ENCODE assay signal across 30 cellular contexts in genomic region chr7:56026538-56026937, GRCh38. TPM values are rescaled to one million over a fixed set of nuclear protein-coding genes. Genes with fewer than 3 reads are reported as not detected.
DNase-seq lines count a peak whose midpoint lies in the region; ATAC-seq, FAIRE-seq and TF ChIP-seq lines count a peak whose summit lies in the region.
"Had no signal": no experiment of that assay in that cellular context is flagged by ENCODE, and none has a peak within 500 bp of the region (broad histone marks: within the 10 kb centered on the region; RNA-seq: fewer than 3 reads in every experiment).

No MANE protein-coding gene starts in this region.

- TF ChIP-seq CTCF in bronchial epithelial cell (IDR thresholded peaks at IDR 0.05; ENCODE audit: insufficient read depth, low read length, severe bottlenecking) = no peak

- H3K27me3 ChIP-seq in bronchial epithelial cell (ENCODE audit: control insufficient read depth, insufficient read depth, low read length) = no peaks in the 10 kb centered on the region
- H3K27me3 ChIP-seq: brain microvascular endothelial cell, gastroesophageal sphincter, thyroid gland, vagina had no signal

- no peak for ATAC-seq in GM19463 (IDR thresholded peaks at IDR 0.05; ENCODE audit: unreplicated experiment)
- ATAC-seq in GM19467 (IDR thresholded peaks at IDR 0.05; ENCODE audit: unreplicated experiment) = no peak
- ATAC-seq: activated CD8-positive, alpha-beta memory T cell treated with anti-CD3 and anti-CD28 coated beads, Interleukin-2, amount 10 ng/mL, durations not matched to agents 7 days and 5 days; gastroesophageal sphincter; naive thymus-derived CD4-positive, alpha-beta T cell; sciatic nerve had no signal

- DNase-seq in COR-L47 (lab: John Stamatoyannopoulos, UW) = peak; percentile 1
- peak; percentile 85 for DNase-seq in DMS79 treated with DMSO at 0.1 percent for 48 hours (lab: John Stamatoyannopoulos, UW)
- peak; percentile 31 for DNase-seq in NCI-H2196 treated with DMSO at 0.1 percent for 48 hours (lab: John Stamatoyannopoulos, UW; ENCODE audit: unreplicated experiment)
- peak; percentile 79 for DNase-seq in bronchial epithelial cell (ENCODE audit: low read depth)
- DNase-seq in NCI-H187 (lab: John Stamatoyannopoulos, UW) = no peak
- DNase-seq: activated CD4-positive, alpha-beta T cell treated with anti-CD3 and anti-CD28 coated beads, Interleukin-2, amount 50 U/mL, for 4 hours; activated CD4-positive, CD25-positive, alpha-beta regulatory T cell; activated CD8-positive, alpha-beta memory T cell treated with anti-CD3 and anti-CD28 coated beads, Interleukin-2, amount 10 ng/mL, durations not matched to agents 7 days and 5 days; activated T-cell treated with anti-CD3 and anti-CD28 coated beads, Interleukin-2, amount 50 U/mL, for 48 hours; amniotic stem cell; brain microvascular endothelial cell; DND-41; GF-D8; KBM-7; midbrain; naive thymus-derived CD4-positive, alpha-beta T cell; NCI-H2081; NCI-H510A treated with DMSO at 0.1 percent for 48 hours; occipital lobe; OCI-M1; SK-N-SH; stimulated activated CD4-positive, alpha-beta T cell treated with anti-CD3 and anti-CD28 coated beads, Interleukin-4, amount 100 ng/mL, for 24 hours; thyroid gland had no signal

- peaks cover 8% of the 10 kb centered on the region for H3K36me3 ChIP-seq in bronchial epithelial cell (ENCODE audit: control insufficient read depth, insufficient read depth, low read length)
- H3K36me3 ChIP-seq: prostate gland, thyroid gland, vagina had no signal

- no peak overlapping the region for H3K4me3 ChIP-seq in bronchial epithelial cell (ENCODE audit: low read depth, low read length)
- H3K4me3 ChIP-seq: gastroesophageal sphincter, prostate gland, thyroid gland, vagina had no signal

- no peak for FAIRE-seq in bronchial epithelial cell (lab: Jason Lieb, UNC)
- FAIRE-seq: H1 had no signal

RNA-seq across cellular contexts. Expression of gene PSPH, which starts 24.7 kb away (rescaled TPM):
- 162 and 199 TPM in 2 replicates for total RNA-seq in bronchial epithelial cell

RNA-seq across cellular contexts. Expression of gene CCT6A, which starts 25.0 kb away (rescaled TPM):
- total RNA-seq in bronchial epithelial cell = 254 and 371 TPM in 2 replicates

RNA-seq across cellular contexts. Expression of gene SUMF2, which starts 37.5 kb away (rescaled TPM):
- 220 and 228 TPM in 2 replicates for total RNA-seq in bronchial epithelial cell

Comparison
In these comparisons a context has a peak if more than half of its experiments do, and no peak if none do; other contexts are left out.
1. DNase-seq: peak in COR-L47 (single experiment), DMS79 treated with DMSO at 0.1 percent for 48 hours (single experiment), NCI-H2196 treated with DMSO at 0.1 percent for 48 hours (single experiment) and bronchial epithelial cell (single experiment); none in NCI-H187 (0 of 2).